Comparison of ENCODE assay signal across 17 cellular contexts in genomic region chr12:16674885-16675284, GRCh38.
A peak's percentile ranks its signal among the peaks of the same experiment; 100 is the strongest.
DNase-seq lines count a peak whose midpoint lies in the region; ATAC-seq, FAIRE-seq and TF ChIP-seq lines count a peak whose summit lies in the region.
"Had no signal": no experiment of that assay in that cellular context is flagged by ENCODE, and none has a peak within 500 bp of the region (broad histone marks: within the 10 kb centered on the region; RNA-seq: fewer than 3 reads in every experiment).

No MANE protein-coding gene starts in this region.

- FAIRE-seq in HTR-8/SVneo (lab: Jason Lieb, UNC): no peak
- FAIRE-seq: A549, D721Med had no signal

- H3K4me3 ChIP-seq in PC-9 (no peak overlapping the region), esophagus squamous epithelium (no peak overlapping the region)
- H3K4me3 ChIP-seq: A549, GM23338 had no signal

- H3K4me1 ChIP-seq in PC-9 (replicated peaks; ENCODE audit: insufficient read depth): no peaks in the 10 kb centered on the region
- no peaks in the 10 kb centered on the region for H3K4me1 ChIP-seq in esophagus squamous epithelium
- H3K4me1 ChIP-seq: A549, BE2C had no signal

- no peaks in the 10 kb centered on the region for H3K27me3 ChIP-seq in PC-9 (ENCODE audit: insufficient read depth, low read depth)
- H3K27me3 ChIP-seq in esophagus squamous epithelium: no peaks in the 10 kb centered on the region
- H3K27me3 ChIP-seq: BE2C had no signal

- H3K9me3 Mint-ChIP-seq in HFFc6 (no peaks in the 10 kb centered on the region), glutamatergic neuron (ENCODE audit: unreplicated experiment) (no peaks in the 10 kb centered on the region)
- H3K9me3 Mint-ChIP-seq: GM23338 had no signal

- H3K36me3 Mint-ChIP-seq in HFFc6 (ENCODE audit: low read depth) (no peaks in the 10 kb centered on the region), glutamatergic neuron (ENCODE audit: unreplicated experiment) (no peaks in the 10 kb centered on the region)
- H3K36me3 Mint-ChIP-seq: CD4-positive, alpha-beta memory T cell had no signal

- whole genome bisulfite sequencing in esophagus squamous epithelium, 2 donors: 18 to 47% methylated on average over 2 of the region's 2 CpGs

- H3K27ac ChIP-seq in PC-9 (no peak overlapping the region), esophagus squamous epithelium (no peak overlapping the region)
- H3K27ac ChIP-seq: A549, C4-2B had no signal

- H3K9me3 ChIP-seq in PC-9 (ENCODE audit: insufficient read depth, low read depth) (no peaks in the 10 kb centered on the region), esophagus squamous epithelium (no peaks in the 10 kb centered on the region)
- H3K9me3 ChIP-seq: A549, BE2C had no signal

- H3K36me3 ChIP-seq in PC-9 (ENCODE audit: low read depth) (no peaks in the 10 kb centered on the region), esophagus squamous epithelium (no peaks in the 10 kb centered on the region)
- H3K36me3 ChIP-seq: BE2C had no signal

- H3K4me1 Mint-ChIP-seq in HFFc6 (ENCODE audit: low read depth): no peaks in the 10 kb centered on the region
- no peaks in the 10 kb centered on the region for H3K4me1 Mint-ChIP-seq in glutamatergic neuron (ENCODE audit: low read depth, unreplicated experiment)
- H3K4me1 Mint-ChIP-seq: CD4-positive, alpha-beta memory T cell; GM23338 had no signal

- H4K20me1 ChIP-seq in PC-9 (ENCODE audit: insufficient read depth): no peaks in the 10 kb centered on the region

- H3K27me3 Mint-ChIP-seq in HFFc6 (ENCODE audit: insufficient read depth) (no peaks in the 10 kb centered on the region), glutamatergic neuron (ENCODE audit: unreplicated experiment) (no peaks in the 10 kb centered on the region)
- H3K27me3 Mint-ChIP-seq: CD4-positive, alpha-beta memory T cell had no signal

- H3K27ac Mint-ChIP-seq in HFFc6: no peak overlapping the region
- no peak overlapping the region for H3K27ac Mint-ChIP-seq in glutamatergic neuron (ENCODE audit: unreplicated experiment)
- H3K27ac Mint-ChIP-seq: CD4-positive, alpha-beta memory T cell; GM23338 had no signal

- no peak overlapping the region for H2AFZ ChIP-seq in PC-9
- H2AFZ ChIP-seq: GM23338 had no signal

- no peak for ATAC-seq in left ventricle myocardium superior
- ATAC-seq: A549, GM23338 had no signal

- no peak for TF ChIP-seq POLR2A in esophagus squamous epithelium (IDR thresholded peaks at IDR 0.05)

- CTCF ChIA-PET in PC-9 (lab: Charles Lee): no interaction called here

- TF ChIP-seq CTCF in HFFc6 (IDR thresholded peaks at IDR 0.05): peak; percentile 46
- TF ChIP-seq CTCF in PC-9 (conservative IDR thresholded peaks at IDR 0.05): 0 out of 2 replicates have a peak, but pooled peaks have one; percentile 17
- TF ChIP-seq CTCF in glutamatergic neuron (IDR thresholded peaks at IDR 0.05; ENCODE audit: partially characterized antibody, unreplicated experiment): peak; percentile 42
- no peak for TF ChIP-seq CTCF in esophagus squamous epithelium (IDR thresholded peaks at IDR 0.05)

- no TSS peak for BruUV-seq in PC-9 (replicated peaks; lab: Mats Ljungman, UMichigan)

- H3K4me3 Mint-ChIP-seq in HFFc6 (no peak overlapping the region), glutamatergic neuron (ENCODE audit: unreplicated experiment) (no peak overlapping the region)
- H3K4me3 Mint-ChIP-seq: CD4-positive, alpha-beta memory T cell; GM23338 had no signal

- intact Hi-C loops in PC-9 (cut with micrococcal nuclease; ENCODE audit: unreplicated experiment): no loop called here
- intact Hi-C loops in left ventricle myocardium superior (cut with micrococcal nuclease): no loop called here
- intact Hi-C loops in esophagus squamous epithelium (cut with DNase I): no loop called here

- no peaks in the 10 kb centered on the region for H3K9me2 ChIP-seq in PC-9 (ENCODE audit: insufficient read depth)

- POLR2A ChIA-PET in PC-9 (lab: Charles Lee; ENCODE audit: unreplicated experiment): no interaction called here

- no peaks in the 10 kb centered on the region for H3F3A ChIP-seq in PC-9 (ENCODE audit: insufficient read depth, low read depth)

- DNase-seq in HFFc6 (no peak), PC-9 (no peak), glutamatergic neuron (no peak), left ventricle myocardium superior (no peak), esophagus squamous epithelium (lab: John Stamatoyannopoulos, UW) (no peak), HTR-8/SVneo (ENCODE audit: insufficient read length, low spot score) (no peak)
- DNase-seq in activated T-cell treated with anti-CD3 and anti-CD28 coated beads, Interleukin-2, amount 50 U/mL, for 1 hour: no peak
- DNase-seq: BE2C; CD4-positive, alpha-beta memory T cell; COR-L47; DMS153; GF-D8; H7 had no signal

- H3K79me2 ChIP-seq in PC-9 (ENCODE audit: low read depth): no peaks in the 10 kb centered on the region

- no peak overlapping the region for H3K4me2 ChIP-seq in PC-9
- H3K4me2 ChIP-seq: A549, GM23338 had no signal

Comparison
In these comparisons a context has a peak if more than half of its experiments do, and no peak if none do; other contexts are left out.
1. CTCF ChIP-seq: peak in HFFc6 (single experiment), PC-9 (single experiment) and glutamatergic neuron (single experiment); none in esophagus squamous epithelium (0 of 6).